Comparison of ENCODE assay signal across 19 cellular contexts in genomic region chr17:45367216-45367615, GRCh38. TPM values are rescaled to one million over a fixed set of nuclear protein-coding genes. Genes with fewer than 3 reads are reported as not detected.
DNase-seq lines count a peak whose midpoint lies in the region; ATAC-seq, FAIRE-seq and TF ChIP-seq lines count a peak whose summit lies in the region.
"Had no signal": no experiment of that assay in that cellular context is flagged by ENCODE, and none has a peak within 500 bp of the region (broad histone marks: within the 10 kb centered on the region; RNA-seq: fewer than 3 reads in every experiment).

No MANE protein-coding gene starts in this region.

- TF ChIP-seq CTCF in endodermal cell (conservative IDR thresholded peaks at IDR 0.05) (no peak), osteoblast (IDR thresholded peaks at IDR 0.05; ENCODE audit: extremely low read depth, low read depth, low read length) (no peak), WTC11 (IDR thresholded peaks at IDR 0.05) (no peak), progenitor cell of endocrine pancreas (IDR thresholded peaks at IDR 0.05; ENCODE audit: unreplicated experiment) (no peak)

- CTCF ChIA-PET in WTC11 (lab: Charles Lee), result interaction anchor here (1.1 kb wide), 1 partner anchor 22 kb away, joined by 3 read pairs; no protein-coding TSS in a partner anchor

- H3K4me1 Mint-ChIP-seq in endodermal cell (peaks cover 10% of the 10 kb centered on the region), WTC11 (peaks cover 53% of the 10 kb centered on the region), progenitor cell of endocrine pancreas (ENCODE audit: low read depth) (peaks cover 6% of the 10 kb centered on the region)

- H3K27ac Mint-ChIP-seq in endodermal cell (no peak overlapping the region), WTC11 (no peak overlapping the region), progenitor cell of endocrine pancreas (no peak overlapping the region)

- no peaks in the 10 kb centered on the region for H3K9me3 Mint-ChIP-seq in endodermal cell
- H3K9me3 Mint-ChIP-seq in WTC11, result peaks cover 3% of the 10 kb centered on the region; the same call in 1 of the 2 replicates
- no peaks in the 10 kb centered on the region for H3K9me3 Mint-ChIP-seq in progenitor cell of endocrine pancreas (ENCODE audit: low read depth)

- no peaks in the 10 kb centered on the region for H3K36me3 ChIP-seq in endodermal cell (ENCODE audit: control insufficient read depth, insufficient read depth, low read length)
- H3K36me3 ChIP-seq in osteoblast (ENCODE audit: insufficient read depth, low read length), result no peaks in the 10 kb centered on the region

- H3K9me3 ChIP-seq in endodermal cell (ENCODE audit: control insufficient read depth, low read length) (no peaks in the 10 kb centered on the region), osteoblast (ENCODE audit: low read depth, low read length) (no peaks in the 10 kb centered on the region)
- H3K9me3 ChIP-seq: Caco-2 had no signal

- POLR2A ChIA-PET in WTC11 (lab: Charles Lee), result no interaction called here

- H4K20me1 ChIP-seq in osteoblast (ENCODE audit: insufficient read depth, low read length), result no peaks in the 10 kb centered on the region

- ATAC-seq in WTC11, result no peak

- 92 to 99% methylated on average over 7 of the region's 7 CpGs for WGBS in endodermal cell (ENCODE audit: insufficient coverage in 1 of 2, insufficient read length in 1 of 2), 2 experiments

- no peak overlapping the region for H3K4me2 ChIP-seq in osteoblast (ENCODE audit: insufficient read depth, low read length)
- H3K4me2 ChIP-seq: KMS-11 had no signal

- H3K27me3 ChIP-seq in endodermal cell (ENCODE audit: control insufficient read depth, insufficient read depth, low read length, poor library complexity, severe bottlenecking) (no peaks in the 10 kb centered on the region), osteoblast (ENCODE audit: insufficient read depth, low read length) (no peaks in the 10 kb centered on the region)

- peaks cover 4% of the 10 kb centered on the region for H3K4me1 ChIP-seq in endodermal cell (ENCODE audit: control insufficient read depth, insufficient read depth, low read length)
- H3K4me1 ChIP-seq in osteoblast (ENCODE audit: insufficient read depth, low read length), result peaks cover 31% of the 10 kb centered on the region

- no peak overlapping the region for H2AFZ ChIP-seq in osteoblast (ENCODE audit: low read length)

- no peak overlapping the region for H3K9ac ChIP-seq in endodermal cell (ENCODE audit: extremely low read depth, low read length, poor library complexity, severe bottlenecking)
- H3K9ac ChIP-seq: KMS-11 had no signal

- no peaks in the 10 kb centered on the region for H3K79me2 ChIP-seq in osteoblast (ENCODE audit: insufficient read depth, low read length)

- H3K36me3 Mint-ChIP-seq in endodermal cell (ENCODE audit: low read depth) (no peaks in the 10 kb centered on the region), WTC11 (no peaks in the 10 kb centered on the region), progenitor cell of endocrine pancreas (ENCODE audit: insufficient read depth) (no peaks in the 10 kb centered on the region)

- no peak overlapping the region for H3K4me3 Mint-ChIP-seq in endodermal cell
- H3K4me3 Mint-ChIP-seq in WTC11, result no peak overlapping the region
- no peak overlapping the region for H3K4me3 Mint-ChIP-seq in progenitor cell of endocrine pancreas (ENCODE audit: low read depth)

- H3K4me3 ChIP-seq in endodermal cell (ENCODE audit: low read length) (no peak overlapping the region), osteoblast (ENCODE audit: insufficient read depth, low read length) (no peak overlapping the region)

- FAIRE-seq in HTR-8/SVneo (lab: Jason Lieb, UNC), result peak; percentile 74
- FAIRE-seq: GM19239 had no signal

- H3K27me3 Mint-ChIP-seq in endodermal cell (ENCODE audit: insufficient read depth), result peaks cover 9% of the 10 kb centered on the region
- H3K27me3 Mint-ChIP-seq in WTC11 (ENCODE audit: low read depth), result peaks cover 3% of the 10 kb centered on the region
- peaks cover 33% of the 10 kb centered on the region for H3K27me3 Mint-ChIP-seq in progenitor cell of endocrine pancreas

- peak; percentile 38 for DNase-seq in D341Med (ENCODE audit: low spot score)
- DNase-seq in HTR-8/SVneo (ENCODE audit: insufficient read length, low spot score), result no peak
- peak; percentile 48 for DNase-seq in endodermal cell
- DNase-seq in osteoblast (ENCODE audit: insufficient read length, low spot score, missing footprints), result peak; percentile 13
- DNase-seq in WTC11 (ENCODE audit: low spot score), result no peak
- DNase-seq in progenitor cell of endocrine pancreas (ENCODE audit: low spot score, unreplicated experiment), result no peak
- DNase-seq in NCI-H1105 (lab: John Stamatoyannopoulos, UW), result no peak
- DNase-seq in COLO668 (lab: John Stamatoyannopoulos, UW; ENCODE audit: unreplicated experiment), result no peak
- DNase-seq: ACHN, AML-193, Caco-2, DMS53, HCEC 1CT, NCI-H1436 treated with DMSO at 0.1 percent for 48 hours, NCI-H2081, NCI-H510A treated with DMSO at 0.1 percent for 48 hours, SHP77 had no signal

- H3K27ac ChIP-seq in endodermal cell (ENCODE audit: low read depth, low read length) (no peak overlapping the region), osteoblast (ENCODE audit: low read depth, low read length) (no peak overlapping the region)
- H3K27ac ChIP-seq: KMS-11 had no signal

TF ChIP-seq in WTC11, 78 proteins besides CTCF, POLR2A, EP300 and RAD21:
- no peak for TF ChIP-seq RELA (CRISPR knock-in tag; IDR thresholded peaks at IDR 0.05; ENCODE audit: borderline replicate concordance)
- no peak for TF ChIP-seq TEAD1 (CRISPR knock-in tag; IDR thresholded peaks at IDR 0.05)
- TF ChIP-seq NR1H2 (CRISPR knock-in tag; IDR thresholded peaks at IDR 0.05), result no peak
- TF ChIP-seq ATF3 (CRISPR knock-in tag; conservative IDR thresholded peaks at IDR 0.05), result no peak
- TF ChIP-seq GRHL2 (CRISPR knock-in tag; IDR thresholded peaks at IDR 0.05; ENCODE audit: insufficient replicate concordance, severe bottlenecking), result no peak
- TF ChIP-seq GTF2I (CRISPR knock-in tag; conservative IDR thresholded peaks at IDR 0.05), result no peak
- no peak for TF ChIP-seq EMX1 (CRISPR knock-in tag; IDR thresholded peaks at IDR 0.05)
- TF ChIP-seq HMGXB4 (CRISPR knock-in tag; IDR thresholded peaks at IDR 0.05), result no peak
- TF ChIP-seq IRF2 (CRISPR knock-in tag; IDR thresholded peaks at IDR 0.05; ENCODE audit: borderline replicate concordance, low read depth), result no peak
- no peak for TF ChIP-seq FOXP4 (CRISPR knock-in tag; IDR thresholded peaks at IDR 0.05)
- no peak for TF ChIP-seq ZNF121 (CRISPR knock-in tag; IDR thresholded peaks at IDR 0.05)
- TF ChIP-seq PREB (CRISPR knock-in tag; IDR thresholded peaks at IDR 0.05; ENCODE audit: borderline replicate concordance), result no peak

RNA-seq across cellular contexts. Expression of gene MAP3K14, which starts 50.4 kb away (rescaled TPM):
- 1 to 10 TPM; 4.6 to 5.5 TPM for total RNA-seq in endodermal cell
- polyA plus RNA-seq in endodermal cell (2013, experiment 1 of 2), result 5.3 TPM
- polyA plus RNA-seq in endodermal cell (2013, experiment 2 of 2), result 4.0 TPM
- total RNA-seq in osteoblast, result 2.7 and 3.6 TPM in 2 replicates
- total RNA-seq in WTC11 (2021), result 3.3 to 4.0 TPM (median 3.8 TPM) in 3 replicates
- 7.8 and 8.7 TPM in 2 replicates for total RNA-seq in progenitor cell of endocrine pancreas

Comparison
In these comparisons a context has a peak if more than half of its experiments do, and no peak if none do; other contexts are left out.
1. DNase-seq: peak in D341Med (single experiment), endodermal cell (single experiment) and osteoblast (single experiment); none in HTR-8/SVneo (single experiment), WTC11 (single experiment), progenitor cell of endocrine pancreas (single experiment), NCI-H1105 (single experiment) and COLO668 (single experiment).